Comparison of ENCODE assay signal across 9 cellular contexts in the genomic region with DNA sequence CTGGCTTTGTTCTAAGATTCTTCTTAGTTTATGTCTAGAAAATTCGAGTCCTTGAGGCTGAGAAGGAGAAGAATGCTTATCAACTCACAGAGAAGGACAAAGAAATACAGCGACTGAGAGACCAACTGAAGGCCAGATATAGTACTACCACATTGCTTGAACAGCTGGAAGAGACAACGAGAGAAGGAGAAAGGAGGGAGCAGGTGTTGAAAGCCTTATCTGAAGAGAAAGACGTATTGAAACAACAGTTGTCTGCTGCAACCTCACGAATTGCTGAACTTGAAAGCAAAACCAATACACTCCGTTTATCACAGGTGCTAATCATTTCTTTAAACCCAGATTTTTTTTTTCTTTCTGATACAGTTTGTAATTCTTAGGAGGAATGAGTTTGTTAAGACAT. TPM values are rescaled to one million over a fixed set of nuclear protein-coding genes. Genes with fewer than 3 reads are reported as not detected.
A peak's percentile ranks its signal among the peaks of the same experiment; 100 is the strongest.
DNase-seq lines count a peak whose midpoint lies in the region; ATAC-seq, FAIRE-seq and TF ChIP-seq lines count a peak whose summit lies in the region.
"Had no signal": no experiment of that assay in that cellular context is flagged by ENCODE, and none has a peak within 500 bp of the region (broad histone marks: within the 10 kb centered on the region; RNA-seq: fewer than 3 reads in every experiment).

No MANE protein-coding gene starts in this region.

- H3K9me3 ChIP-seq in kidney (ENCODE audit: control insufficient read depth in 1 of 2, low read length in 2 of 2) (no peaks in the 10 kb centered on the region), smooth muscle cell (replicated peaks; ENCODE audit: low read depth) (no peaks in the 10 kb centered on the region)

- ATAC-seq in GM18498 (IDR thresholded peaks at IDR 0.05; ENCODE audit: unreplicated experiment) (peak; percentile 89), GM19455 (IDR thresholded peaks at IDR 0.05; ENCODE audit: unreplicated experiment) (peak; percentile 94), HG03095 (IDR thresholded peaks at IDR 0.05; ENCODE audit: unreplicated experiment) (peak; percentile 88)
- no peak for ATAC-seq in central memory CD8-positive, alpha-beta T cell (replicated peaks; ENCODE audit: extremely low read depth, poor library complexity, severe bottlenecking)

- H3K36me3 ChIP-seq in kidney (ENCODE audit: control insufficient read depth in 1 of 2, insufficient read depth in 2 of 2, low read length in 2 of 2), result no peaks in the 10 kb centered on the region
- no peaks in the 10 kb centered on the region for H3K36me3 ChIP-seq in smooth muscle cell (ENCODE audit: low read depth)

- peak overlapping the region; percentile 80 for H3K27ac Mint-ChIP-seq in central memory CD8-positive, alpha-beta T cell (ENCODE audit: low read depth)

- no peak for FAIRE-seq in kidney (lab: Jason Lieb, UNC)

- no peak overlapping the region for H2AFZ ChIP-seq in smooth muscle cell (ENCODE audit: low read depth)

- H3K4me1 ChIP-seq in kidney (ENCODE audit: control insufficient read depth in 1 of 2, insufficient read depth in 1 of 2, low read depth in 1 of 2, low read length in 2 of 2), result no peaks in the 10 kb centered on the region
- peaks cover 7% of the 10 kb centered on the region for H3K4me1 ChIP-seq in smooth muscle cell (ENCODE audit: low read depth)

- peaks cover 13% of the 10 kb centered on the region for H3K4me1 Mint-ChIP-seq in central memory CD8-positive, alpha-beta T cell

- no peaks in the 10 kb centered on the region for H3K27me3 ChIP-seq in smooth muscle cell (ENCODE audit: low read depth)

- intact Hi-C loops in kidney (cut with DNase I), result no loop called here

- no peaks in the 10 kb centered on the region for H3K9me3 Mint-ChIP-seq in central memory CD8-positive, alpha-beta T cell

- H3K27ac ChIP-seq in kidney (ENCODE audit: low read depth in 2 of 2, low read length in 2 of 2) (no peak overlapping the region), smooth muscle cell (ENCODE audit: low read depth) (no peak overlapping the region)

- 93% methylated on average over 6 of the region's 6 CpGs for WGBS in smooth muscle cell (ENCODE audit: low lambda C conversion rate)

- H3F3A ChIP-seq in smooth muscle cell (ENCODE audit: low read depth), result no peaks in the 10 kb centered on the region

- no peak overlapping the region for H3K9ac ChIP-seq in kidney (ENCODE audit: low read length in 2 of 2)
- H3K9ac ChIP-seq in smooth muscle cell (ENCODE audit: low read depth), result no peak overlapping the region

- H3K4me3 Mint-ChIP-seq in central memory CD8-positive, alpha-beta T cell, result peak overlapping the region; percentile 60

- TF ChIP-seq CTCF in kidney (IDR thresholded peaks at IDR 0.05; ENCODE audit: borderline replicate concordance, extremely low read depth, insufficient read depth) (no peak), smooth muscle cell (IDR thresholded peaks at IDR 0.05; ENCODE audit: borderline replicate concordance, insufficient read depth, poor library complexity, severe bottlenecking) (no peak)

- H3K4me3 ChIP-seq in kidney (ENCODE audit: low read length in 2 of 2), result no peak overlapping the region
- no peak overlapping the region for H3K4me3 ChIP-seq in smooth muscle cell

- H4K20me1 ChIP-seq in smooth muscle cell (ENCODE audit: low read depth), result no peaks in the 10 kb centered on the region

- no peaks in the 10 kb centered on the region for H3K27me3 Mint-ChIP-seq in central memory CD8-positive, alpha-beta T cell

- H3K36me3 Mint-ChIP-seq in central memory CD8-positive, alpha-beta T cell (ENCODE audit: insufficient read depth), result peaks cover 3% of the 10 kb centered on the region

- H3K79me2 ChIP-seq in smooth muscle cell (ENCODE audit: low read depth), result peaks cover 3% of the 10 kb centered on the region

- no peak overlapping the region for H3K4me2 ChIP-seq in smooth muscle cell

- no peak for DNase-seq in central memory CD8-positive, alpha-beta T cell (ENCODE audit: low spot score in 2 of 2)
- no peak for DNase-seq in kidney
- DNase-seq in hippocampal formation (lab: John Stamatoyannopoulos, UW), result no peak
- no peak for DNase-seq in smooth muscle cell (lab: John Stamatoyannopoulos, UW; ENCODE audit: unreplicated experiment)
- DNase-seq in amygdala (lab: John Stamatoyannopoulos, UW), result no peak
- DNase-seq: NCI-H1694 treated with DMSO at 0.1 percent for 48 hours had no signal

RNA-seq across cellular contexts. Expression of gene CEP55, which starts 6.7 kb away (rescaled TPM):
- 0.88 TPM for total RNA-seq in kidney
- polyA plus RNA-seq in kidney (ENCODE audit: insufficient read depth, low read depth, low replicate concordance), result 0.39 TPM
- 6.5 and 9.3 TPM in 2 replicates for total RNA-seq in smooth muscle cell
- polyA plus RNA-seq in smooth muscle cell, result 5.4 and 6.8 TPM in 2 replicates

RNA-seq across cellular contexts. Expression of gene MYOF, which starts 20.9 kb away (rescaled TPM):
- total RNA-seq in kidney (134 TPM), smooth muscle cell (99.5 and 99.6 TPM in 2 replicates)
- polyA plus RNA-seq in kidney (ENCODE audit: insufficient read depth, low read depth, low replicate concordance) (11.5 TPM), smooth muscle cell (29.6 and 45.1 TPM in 2 replicates)
